Comparison of ENCODE assay signal across 16 cellular contexts in genomic region chr4:171983935-171984805, GRCh38.
"Had no signal": no experiment of that assay in that cellular context is flagged by ENCODE, and none has a peak within 500 bp of the region (broad histone marks: within the 10 kb centered on the region; RNA-seq: fewer than 3 reads in every experiment).

No MANE protein-coding gene starts in this region.

- H3K27me3 ChIP-seq: esophagus squamous epithelium had no signal

- H3K36me3 ChIP-seq: esophagus squamous epithelium, left ventricle myocardium inferior had no signal

- H3K27ac Mint-ChIP-seq: activated CD8-positive, alpha-beta memory T cell treated with anti-CD3 and anti-CD28 coated beads, Interleukin-2, amount 10 ng/mL, durations not matched to agents 7 days and 5 days; activated naive CD8-positive, alpha-beta T cell; memory B cell had no signal

- H3K4me3 ChIP-seq: esophagus squamous epithelium, left ventricle myocardium inferior had no signal

- ATAC-seq: activated CD4-positive, CD25-positive, alpha-beta regulatory T cell treated with anti-CD3 and anti-CD28 coated beads, Interleukin-2, amount 50 U/mL, for 24 hours; activated CD8-positive, alpha-beta memory T cell treated with anti-CD3 and anti-CD28 coated beads, Interleukin-2, amount 10 ng/mL, durations not matched to agents 7 days and 5 days; activated T-cell treated with anti-CD3 and anti-CD28 coated beads, Interleukin-2, amount 50 U/mL, for 4 hours; stimulated activated naive CD8-positive, alpha-beta T cell treated with anti-CD3 and anti-CD28 coated beads, Interleukin-15, Interleukin-2, amounts not matched to agents 100 U/mL and 50 U/mL, for 24 hours had no signal

- H3K27ac ChIP-seq: esophagus squamous epithelium, left ventricle myocardium inferior, parathyroid adenoma had no signal

- H3K36me3 Mint-ChIP-seq: activated CD8-positive, alpha-beta memory T cell treated with anti-CD3 and anti-CD28 coated beads, Interleukin-2, amount 10 ng/mL, durations not matched to agents 7 days and 5 days; activated naive CD8-positive, alpha-beta T cell; memory B cell had no signal

- H3K79me2 ChIP-seq: parathyroid adenoma had no signal

- H3K27me3 Mint-ChIP-seq: activated CD8-positive, alpha-beta memory T cell treated with anti-CD3 and anti-CD28 coated beads, Interleukin-2, amount 10 ng/mL, durations not matched to agents 7 days and 5 days; activated naive CD8-positive, alpha-beta T cell; memory B cell had no signal

- H3K4me1 ChIP-seq: esophagus squamous epithelium, left ventricle myocardium inferior, parathyroid adenoma had no signal

- DNase-seq: activated CD4-positive, alpha-beta T cell treated with anti-CD3 and anti-CD28 coated beads, Interleukin-2, amount 50 U/mL, for 4 hours; activated CD8-positive, alpha-beta memory T cell treated with anti-CD3 and anti-CD28 coated beads, Interleukin-2, amount 10 ng/mL, durations not matched to agents 7 days and 5 days; activated gamma-delta T cell; activated T-cell treated with anti-CD3 and anti-CD28 coated beads, Interleukin-2, amount 50 U/mL, for 4 hours; amygdala; esophagus squamous epithelium; foreskin fibroblast; left ventricle myocardium inferior; stimulated activated CD4-positive, alpha-beta T cell treated with anti-CD3 and anti-CD28 coated beads, Interleukin-4, amount 100 ng/mL, for 1 hour; stimulated activated CD8-positive, alpha-beta memory T cell treated with anti-CD3 and anti-CD28 coated beads, Interleukin-4, amount 100 ng/mL, for 48 hours; stimulated activated naive CD8-positive, alpha-beta T cell treated with anti-CD3 and anti-CD28 coated beads, Interleukin-15, Interleukin-2, amounts not matched to agents 100 U/mL and 50 U/mL, for 24 hours; T-helper 2 cell had no signal

- H3K4me3 Mint-ChIP-seq: activated CD8-positive, alpha-beta memory T cell treated with anti-CD3 and anti-CD28 coated beads, Interleukin-2, amount 10 ng/mL, durations not matched to agents 7 days and 5 days; activated naive CD8-positive, alpha-beta T cell; activated T-cell treated with anti-CD3 and anti-CD28 coated beads, Interleukin-2, amount 50 U/mL, for 4 hours; memory B cell had no signal

- H3K9ac ChIP-seq: parathyroid adenoma had no signal

- H2AFZ ChIP-seq: parathyroid adenoma had no signal

- H3K4me1 Mint-ChIP-seq: activated CD8-positive, alpha-beta memory T cell treated with anti-CD3 and anti-CD28 coated beads, Interleukin-2, amount 10 ng/mL, durations not matched to agents 7 days and 5 days; memory B cell had no signal

- H3K9me3 ChIP-seq: esophagus squamous epithelium, left ventricle myocardium inferior had no signal
